Comparison of ENCODE assay signal across 2 cellular contexts in genomic region chr3:196156160-196156559, GRCh38.
TF ChIP-seq lines count a peak whose summit lies in the region.

No MANE protein-coding gene starts in this region.

TF ChIP-seq in GM23338, 12 proteins besides CTCF, POLR2A, EP300 and RAD21:
- TF ChIP-seq REST (IDR thresholded peaks at IDR 0.05; ENCODE audit: unreplicated experiment) (no peak), CREB1 (CRISPR knock-in tag; IDR thresholded peaks at IDR 0.05; ENCODE audit: low read depth) (no peak), ZNF462 (CRISPR knock-in tag; IDR thresholded peaks at IDR 0.05) (no peak), JUNB (IDR thresholded peaks at IDR 0.05; ENCODE audit: unreplicated experiment) (no peak), NANOG (IDR thresholded peaks at IDR 0.05; ENCODE audit: borderline replicate concordance) (no peak), EZH2phosphoT487 (IDR thresholded peaks at IDR 0.05; ENCODE audit: unreplicated experiment) (no peak), ETS1 (IDR thresholded peaks at IDR 0.05) (no peak), EZH2 (IDR thresholded peaks at IDR 0.05; ENCODE audit: low read depth, unreplicated experiment) (no peak), STAT1 (IDR thresholded peaks at IDR 0.05; ENCODE audit: unreplicated experiment) (no peak), ZNF114 (CRISPR knock-in tag; IDR thresholded peaks at IDR 0.05) (no peak)

TF ChIP-seq in K562, 482 proteins besides CTCF, POLR2A, EP300 and RAD21:
- TF ChIP-seq ZNF134 (CRISPR knock-in tag; conservative IDR thresholded peaks at IDR 0.05) (no peak), ZNF830 (CRISPR knock-in tag; IDR thresholded peaks at IDR 0.05) (no peak), PHB (CRISPR knock-in tag; IDR thresholded peaks at IDR 0.05) (no peak), CEBPG (CRISPR knock-in tag; IDR thresholded peaks at IDR 0.05) (0 out of 2 replicates have a peak, but pooled peaks have one; percentile 19), CEBPG (tag; conservative IDR thresholded peaks at IDR 0.05 in 1 of 2, IDR thresholded peaks at IDR 0.05 in 1 of 2) (0 out of 4 replicates have a peak, but pooled peaks of 1 of the 2 experiments have one; percentile 10), CEBPB (tag; IDR thresholded peaks at IDR 0.05) (peak; percentile 73)
